ENCODE assay signal across 8 cellular contexts in genomic region chr5:177426566-177427210, GRCh38. TPM values are rescaled to one million over a fixed set of nuclear protein-coding genes. Genes with fewer than 3 reads are reported as not detected.
A peak's percentile ranks its signal among the peaks of the same experiment; 100 is the strongest.
DNase-seq lines count a peak whose midpoint lies in the region; ATAC-seq, FAIRE-seq and TF ChIP-seq lines count a peak whose summit lies in the region.

GRK6 (plus strand) TSS chr5:177426676; CDS start chr5:177426846, 170 bp downstream.

- peak within 1 kb of the TSS; percentile 71 for H2AFZ ChIP-seq in OCI-LY3 (ENCODE audit: low read depth, low read length)

- peaks cover 51% of the 10 kb centered on the region for H3K4me1 ChIP-seq in OCI-LY3 (ENCODE audit: low read length)

- H3K4me2 ChIP-seq in OCI-LY3 (ENCODE audit: low read length) = peak within 1 kb of the TSS; percentile 99

- DNase-seq in DMS 273 (lab: John Stamatoyannopoulos, UW; ENCODE audit: unreplicated experiment) = peak; percentile 81
- DNase-seq in DMS 273 treated with DMSO at 0.1 percent for 48 hours (lab: John Stamatoyannopoulos, UW) = no peak
- peak; percentile 71 for DNase-seq in activated effector memory CD4-positive, alpha-beta T cell treated with Interleukin-2 at 50 U/mL for 16 hours
- DNase-seq in frontal cortex (ENCODE audit: low spot score in 2 of 2) = peak in 1 of 2 donors; percentile 99
- no peak for DNase-seq in omental fat pad (ENCODE audit: low spot score)
- DNase-seq in RCC 7860 (ENCODE audit: low spot score) = no peak

- TF ChIP-seq CTCF in OCI-LY3 (IDR thresholded peaks at IDR 0.05; ENCODE audit: low read depth, low read length) (no peak), omental fat pad (IDR thresholded peaks at IDR 0.05) (no peak)

- ATAC-seq in HG02759 (IDR thresholded peaks at IDR 0.05; ENCODE audit: unreplicated experiment) = peak; percentile 10
- ATAC-seq in omental fat pad (ENCODE audit: low FRiP score) = peak; percentile 91

- peaks cover 40% of the 10 kb centered on the region for H3K79me2 ChIP-seq in OCI-LY3 (ENCODE audit: low read length)

- H4K20me1 ChIP-seq in OCI-LY3 (ENCODE audit: insufficient read depth, low read length) = peaks cover 21% of the 10 kb centered on the region

- H3K36me3 ChIP-seq in OCI-LY3 (replicated peaks; ENCODE audit: low read depth, low read length) = peaks cover 5% of the 10 kb centered on the region

- peak within 1 kb of the TSS; percentile 81 for H3K9ac ChIP-seq in OCI-LY3 (ENCODE audit: low read length)

- H3K4me3 ChIP-seq in OCI-LY3 (ENCODE audit: low read length) = peak within 1 kb of the TSS; percentile 85

- peak within 1 kb of the TSS; percentile 60 for H3K27ac ChIP-seq in OCI-LY3 (ENCODE audit: low read length)

- H3K9me3 ChIP-seq in OCI-LY3 (ENCODE audit: insufficient read depth, low read length) = no peaks in the 10 kb centered on the region

- FAIRE-seq in frontal cortex (lab: Jason Lieb, UNC) (no peak), RCC 7860 (lab: Jason Lieb, UNC) (no peak)

- H3K27me3 ChIP-seq in OCI-LY3 (ENCODE audit: low read depth, low read length) = no peaks in the 10 kb centered on the region

RNA-seq across cellular contexts. Expression of gene GRK6, which starts in this region (rescaled TPM):
- 25.7 TPM for total RNA-seq in frontal cortex
- total RNA-seq in omental fat pad = 10 to 100 TPM; 16.1 to 45.5 (median 27.2) TPM

Comparison
In these comparisons a context has a peak if more than half of its experiments do, and no peak if none do; other contexts are left out.
1. DNase-seq: peak in DMS 273 (single experiment) and activated effector memory CD4-positive, alpha-beta T cell treated with Interleukin-2 at 50 U/mL for 16 hours (single experiment); none in DMS 273 treated with DMSO at 0.1 percent for 48 hours (single experiment), omental fat pad (single experiment) and RCC 7860 (single experiment).